7 cellular contexts compared by ENCODE assay signal in genomic region chr7:134195252-134195651, GRCh38.
"Had no signal": no experiment of that assay in that cellular context is flagged by ENCODE, and none has a peak within 500 bp of the region (broad histone marks: within the 10 kb centered on the region; RNA-seq: fewer than 3 reads in every experiment).

No MANE protein-coding gene starts in this region.

- H3K4me2 ChIP-seq: KMS-11 had no signal

- ATAC-seq: HepG2 had no signal

- H3K9ac ChIP-seq: KMS-11 had no signal

- FAIRE-seq: HepG2, HTR-8/SVneo had no signal

- H3K27ac ChIP-seq: HL-60, KMS-11 had no signal

- DNase-seq: IMR-90, KBM-7, KG1 had no signal
